8 cellular contexts compared by ENCODE assay signal in the genomic region with DNA sequence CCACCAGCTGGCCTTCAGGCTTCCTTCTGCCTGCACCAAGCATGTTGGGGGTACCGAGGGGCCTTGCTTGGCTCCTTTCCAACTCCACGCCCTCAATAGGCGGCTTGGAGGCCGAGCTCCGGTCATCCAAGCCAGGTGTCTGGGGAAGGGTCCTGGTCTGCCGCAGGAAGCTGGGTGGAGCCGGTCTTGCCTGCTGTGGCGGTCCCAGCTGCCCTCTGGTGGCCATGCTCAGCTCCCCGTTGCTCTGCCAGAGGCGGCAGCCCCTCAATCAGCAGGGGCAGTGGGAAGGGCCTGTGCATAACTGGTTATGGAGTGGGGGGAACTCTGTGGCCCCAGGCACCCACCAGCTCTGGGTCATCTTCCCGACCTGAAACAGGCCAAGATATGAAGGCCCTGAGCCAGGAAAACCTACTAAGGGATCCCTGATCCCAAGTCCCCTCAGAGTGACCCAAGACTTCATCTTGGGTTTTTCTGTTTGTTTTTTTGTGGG. TPM values are rescaled to one million over a fixed set of nuclear protein-coding genes. Genes with fewer than 3 reads are reported as not detected.
DNase-seq lines count a peak whose midpoint lies in the region; ATAC-seq and TF ChIP-seq lines count a peak whose summit lies in the region.

No MANE protein-coding gene starts in this region.

- H3K9ac ChIP-seq in BLaER1 = no peak overlapping the region

- no peaks in the 10 kb centered on the region for H3K36me3 ChIP-seq in BLaER1
- H3K36me3 ChIP-seq in prostate gland = no peaks in the 10 kb centered on the region

- H3K4me1 Mint-ChIP-seq in HFFc6 (ENCODE audit: low read depth) = no peaks in the 10 kb centered on the region

- ATAC-seq in foreskin keratinocyte (no peak), HG02623 (IDR thresholded peaks at IDR 0.05; ENCODE audit: unreplicated experiment) (no peak), HG03521 (IDR thresholded peaks at IDR 0.05; ENCODE audit: unreplicated experiment) (no peak), GM21515 (IDR thresholded peaks at IDR 0.05; ENCODE audit: unreplicated experiment) (no peak)

- no peaks in the 10 kb centered on the region for H3K36me3 Mint-ChIP-seq in HFFc6 (ENCODE audit: low read depth)

- H3K27me3 ChIP-seq in BLaER1 (peaks cover 37% of the 10 kb centered on the region), foreskin keratinocyte (peaks cover 28% of the 10 kb centered on the region), prostate gland (replicated peaks; ENCODE audit: insufficient read depth) (no peaks in the 10 kb centered on the region)

- 4% methylated on average over 8 of the region's 11 CpGs for WGBS in prostate gland

- H3K27me3 Mint-ChIP-seq in HFFc6 (ENCODE audit: insufficient read depth) = peaks cover 4% of the 10 kb centered on the region

- no peak for TF ChIP-seq POLR2A in prostate gland (IDR thresholded peaks at IDR 0.05)

- H3K9me3 ChIP-seq in BLaER1 (no peaks in the 10 kb centered on the region), prostate gland (no peaks in the 10 kb centered on the region)

- no peak overlapping the region for H3K4me3 Mint-ChIP-seq in HFFc6

- DNase-seq in HFFc6 (peak; percentile 24), foreskin keratinocyte (no peak), prostate gland (ENCODE audit: low spot score) (no peak)
- peak; percentile 21 to 42 for DNase-seq in activated CD4-positive, alpha-beta T cell treated with anti-CD3 and anti-CD28 coated beads, Interleukin-2, amount 50 U/mL, for 48 hours

- H3K27ac ChIP-seq in BLaER1 = no peak overlapping the region
- no peak overlapping the region for H3K27ac ChIP-seq in foreskin keratinocyte
- no peak overlapping the region for H3K27ac ChIP-seq in prostate gland

- peak; percentile 85 for TF ChIP-seq CTCF in HFFc6 (IDR thresholded peaks at IDR 0.05)
- TF ChIP-seq CTCF in foreskin keratinocyte (conservative IDR thresholded peaks at IDR 0.05) = peak; percentile 64
- peak; percentile 57 to 81 (median 77) for TF ChIP-seq CTCF in prostate gland (IDR thresholded peaks at IDR 0.05)

- H4K20me1 ChIP-seq in BLaER1 = 0 out of 2 replicates have a peak, but pooled peaks cover 12% of the 10 kb centered on the region

- H3K4me3 ChIP-seq in BLaER1 (no peak overlapping the region), prostate gland (no peak overlapping the region)

- peak overlapping the region; percentile 48 for H3K4me2 ChIP-seq in BLaER1

- peaks cover 62% of the 10 kb centered on the region for H3K4me1 ChIP-seq in BLaER1
- no peaks in the 10 kb centered on the region for H3K4me1 ChIP-seq in foreskin keratinocyte
- no peaks in the 10 kb centered on the region for H3K4me1 ChIP-seq in prostate gland (replicated peaks)

- intact Hi-C loops in prostate gland (cut with DNase I) = loop anchor here (1.0 kb wide), 1 partner anchor 43 kb away; no protein-coding TSS in a partner anchor

- H3K9me3 Mint-ChIP-seq in HFFc6 = no peaks in the 10 kb centered on the region

- no peak overlapping the region for H3K27ac Mint-ChIP-seq in HFFc6

RNA-seq across cellular contexts. Expression of a gene that starts 3.2 kb away (rescaled TPM):
- total RNA-seq in HFFc6 (2021; fragmentation: NEBNext Ultra II Directional; extraction: Animal tissue kit (Norgen Biotek cat#: 25700)) = 1 to 10 TPM; 1.5 to 3.3 (median 2.0) TPM
- total RNA-seq in foreskin keratinocyte (10.8 and 11.7 TPM in 2 replicates), prostate gland (10 to 100 TPM; 39.6 to 65.9 TPM)
- 6.9 and 7.7 TPM in 2 replicates for polyA plus RNA-seq in foreskin keratinocyte

RNA-seq across cellular contexts. Expression of a gene that starts 7.5 kb away (rescaled TPM):
- 10 to 100 TPM; 28.5 to 38.0 (median 34.9) TPM for total RNA-seq in HFFc6 (2021; fragmentation: NEBNext Ultra II Directional; extraction: Animal tissue kit (Norgen Biotek cat#: 25700))
- total RNA-seq in foreskin keratinocyte (18.8 and 22.4 TPM in 2 replicates), prostate gland (10 to 100 TPM; 34.3 to 40.1 TPM)
- 15.0 and 15.2 TPM in 2 replicates for polyA plus RNA-seq in foreskin keratinocyte

Comparison
In these comparisons a context has a peak if more than half of its experiments do, and no peak if none do; other contexts are left out.
1. DNase-seq: peak in HFFc6 (single experiment) and activated CD4-positive, alpha-beta T cell treated with anti-CD3 and anti-CD28 coated beads, Interleukin-2, amount 50 U/mL, for 48 hours (2 of 2); none in foreskin keratinocyte (0 of 2) and prostate gland (single experiment).
2. Peak in every context shown above with its lines, with median percentiles within 50 percentile points of each other: CTCF ChIP-seq.